8 cellular contexts compared by ENCODE assay signal in genomic region chr20:290081-290831, GRCh38. TPM values are rescaled to one million over a fixed set of nuclear protein-coding genes. Genes with fewer than 3 reads are reported as not detected.
A peak's percentile ranks its signal among the peaks of the same experiment; 100 is the strongest.
DNase-seq lines count a peak whose midpoint lies in the region; ATAC-seq and TF ChIP-seq lines count a peak whose summit lies in the region.

TSS of gene C20orf96 (minus strand) at chr20:290750. CDS start at chr20:290610, 140 bp downstream.

- H3K4me2 ChIP-seq in osteoblast (ENCODE audit: insufficient read depth, low read length) = peak within 1 kb of the TSS; percentile 97

- peak within 1 kb of the TSS; percentile 79 for H3K27ac Mint-ChIP-seq in activated naive CD4-positive, alpha-beta T cell treated with anti-CD3 and anti-CD28 coated beads, Interleukin-2, amount 10 ng/mL, durations not matched to agents 7 days and 5 days

- no peaks in the 10 kb centered on the region for H4K20me1 ChIP-seq in osteoblast (ENCODE audit: insufficient read depth, low read length)

- no peak within 1 kb of the TSS for H3K4me3 Mint-ChIP-seq in activated naive CD4-positive, alpha-beta T cell treated with anti-CD3 and anti-CD28 coated beads, Interleukin-2, amount 10 ng/mL, durations not matched to agents 7 days and 5 days

- H3K36me3 Mint-ChIP-seq in activated naive CD4-positive, alpha-beta T cell treated with anti-CD3 and anti-CD28 coated beads, Interleukin-2, amount 10 ng/mL, durations not matched to agents 7 days and 5 days = peaks cover 5% of the 10 kb centered on the region

- H3K36me3 ChIP-seq in HEK293 (ENCODE audit: control insufficient read depth in 2 of 2, insufficient read depth in 1 of 2, low read length in 2 of 2) (peaks cover 0 to 3% of the 10 kb centered on the region in 2 experiments; a peak in 2 of 3 replicates), osteoblast (ENCODE audit: insufficient read depth, low read length) (no peaks in the 10 kb centered on the region), thoracic aorta (no peaks in the 10 kb centered on the region)

- peak within 1 kb of the TSS; percentile 98 for H2AFZ ChIP-seq in osteoblast (ENCODE audit: low read length)

- TF ChIP-seq CTCF in HEK293 (tag by site-specific recombination; IDR thresholded peaks at IDR 0.05) (no peak), osteoblast (IDR thresholded peaks at IDR 0.05; ENCODE audit: extremely low read depth, low read depth, low read length) (peak; percentile 41), thoracic aorta (IDR thresholded peaks at IDR 0.05) (peak; percentile 52)

- ATAC-seq in thoracic aorta (ENCODE audit: insufficient number of reproducible peaks, low FRiP score, low read depth) = peak; percentile 83

- no peaks in the 10 kb centered on the region for H3K27me3 ChIP-seq in osteoblast (ENCODE audit: insufficient read depth, low read length)
- no peaks in the 10 kb centered on the region for H3K27me3 ChIP-seq in thoracic aorta (replicated peaks; ENCODE audit: insufficient read depth)

- H3K9me3 ChIP-seq in HEK293 (ENCODE audit: control insufficient read depth, insufficient read depth, low read depth, low read length) = no peaks in the 10 kb centered on the region
- no peaks in the 10 kb centered on the region for H3K9me3 ChIP-seq in osteoblast (ENCODE audit: low read depth, low read length)
- no peaks in the 10 kb centered on the region for H3K9me3 ChIP-seq in thoracic aorta

- H3K4me1 Mint-ChIP-seq in activated naive CD4-positive, alpha-beta T cell treated with anti-CD3 and anti-CD28 coated beads, Interleukin-2, amount 10 ng/mL, durations not matched to agents 7 days and 5 days = peaks cover 29% of the 10 kb centered on the region

- no peaks in the 10 kb centered on the region for H3K9me3 Mint-ChIP-seq in activated naive CD4-positive, alpha-beta T cell treated with anti-CD3 and anti-CD28 coated beads, Interleukin-2, amount 10 ng/mL, durations not matched to agents 7 days and 5 days

- CTCF ChIA-PET in HEK293 (lab: Yijun Ruan, JAX) = interaction anchor here (0.7 kb wide), 1 partner anchor 40 kb away, joined by 3 read pairs; no protein-coding TSS in a partner anchor
- CTCF ChIA-PET in activated naive CD4-positive, alpha-beta T cell treated with anti-CD3 and anti-CD28 coated beads, Interleukin-2, amount 10 ng/mL, durations not matched to agents 7 days and 5 days (lab: Charles Lee) = no interaction called here

- DNase-seq in GM04503 (ENCODE audit: low read depth) (peak; percentile 66), NAMALWA (ENCODE audit: low spot score) (peak; percentile 97), SK-N-DZ (ENCODE audit: low spot score) (peak; percentile 94), glomerular endothelial cell (ENCODE audit: extremely low read depth, low read depth, low spot score) (peak; percentile 93), osteoblast (ENCODE audit: insufficient read length, low spot score, missing footprints) (peak; percentile 99), thoracic aorta (ENCODE audit: low spot score) (peak; percentile 60)
- peak; percentile 94 for DNase-seq in activated naive CD4-positive, alpha-beta T cell treated with anti-CD3 and anti-CD28 coated beads, Interleukin-2, amount 10 ng/mL, durations not matched to agents 7 days and 5 days

- H3K27me3 Mint-ChIP-seq in activated naive CD4-positive, alpha-beta T cell treated with anti-CD3 and anti-CD28 coated beads, Interleukin-2, amount 10 ng/mL, durations not matched to agents 7 days and 5 days = peaks cover 3% of the 10 kb centered on the region

- no peaks in the 10 kb centered on the region for H3K79me2 ChIP-seq in osteoblast (ENCODE audit: insufficient read depth, low read length)

- H3K4me3 ChIP-seq in HEK293 (ENCODE audit: low read depth, low read length) = peak within 1 kb of the TSS; percentile 57
- peak within 1 kb of the TSS; percentile 87 for H3K4me3 ChIP-seq in osteoblast (ENCODE audit: insufficient read depth, low read length)
- peak within 1 kb of the TSS; percentile 85 for H3K4me3 ChIP-seq in thoracic aorta

- peak within 1 kb of the TSS; percentile 68 for H3K27ac ChIP-seq in HEK293 (ENCODE audit: extremely low read depth, low read depth, low read length)
- H3K27ac ChIP-seq in osteoblast (ENCODE audit: low read depth, low read length) = peak within 1 kb of the TSS; percentile 88
- H3K27ac ChIP-seq in thoracic aorta = peak within 1 kb of the TSS; percentile 68 to 78

- POLR2A ChIA-PET in HEK293 (lab: Yijun Ruan, JAX) = interaction anchor here (1.0 kb wide), 1 partner anchor 11 kb away, joined by 7 read pairs; no protein-coding TSS in a partner anchor

- H3K4me1 ChIP-seq in HEK293 (ENCODE audit: control insufficient read depth, insufficient read depth, low read length) (peaks cover 10% of the 10 kb centered on the region), osteoblast (ENCODE audit: insufficient read depth, low read length) (peaks cover 22% of the 10 kb centered on the region), thoracic aorta (ENCODE audit: control insufficient read depth in 1 of 2, low read depth in 2 of 2) (peaks cover 0 to 18% of the 10 kb centered on the region in 2 donors)

TF ChIP-seq in HEK293, 187 proteins besides CTCF, POLR2A, EP300 and RAD21 (continues in another document):
- TF ChIP-seq ZBTB48 (tag by site-specific recombination; IDR thresholded peaks at IDR 0.05) = 0 out of 2 replicates have a peak, but pooled peaks have one; percentile 18
- no peak for TF ChIP-seq ZNF629 (tag by site-specific recombination; IDR thresholded peaks at IDR 0.05)
- no peak for TF ChIP-seq MYNN (tag by site-specific recombination; IDR thresholded peaks at IDR 0.05; ENCODE audit: borderline replicate concordance)
- no peak for TF ChIP-seq ZSCAN5A (tag by site-specific recombination; IDR thresholded peaks at IDR 0.05)
- TF ChIP-seq ZNF362 (tag by site-specific recombination; IDR thresholded peaks at IDR 0.05) = peak; percentile 98
- peak; percentile 14 for TF ChIP-seq ZBTB26 (tag by site-specific recombination; optimal IDR thresholded peaks at IDR 0.05)
- no peak for TF ChIP-seq ZBTB21 (tag by site-specific recombination; IDR thresholded peaks at IDR 0.05)
- peak; percentile 43; the same call in 1 of the 2 replicates for TF ChIP-seq PATZ1 (tag by site-specific recombination; IDR thresholded peaks at IDR 0.05)
- peak; percentile 87 for TF ChIP-seq SP2 (tag by site-specific recombination; IDR thresholded peaks at IDR 0.05)

RNA-seq across cellular contexts. Expression of gene C20orf96, which starts in this region (rescaled TPM):
- 12.8 and 13.3 TPM in 2 replicates for polyA plus RNA-seq in SK-N-DZ (2014; cell fraction: cytosol; rRNA removed)
- 23.2 and 73.6 TPM in 2 replicates for polyA plus RNA-seq in SK-N-DZ (2014; cell fraction: nucleus; rRNA removed)
- 5.7 and 9.7 TPM in 2 replicates for total RNA-seq in glomerular endothelial cell
- total RNA-seq in osteoblast = 2.2 and 3.5 TPM in 2 replicates
- 1 to 10 TPM in 1 of 2 donors, under 1 TPM in 1; 0.92 to 6.2 TPM for total RNA-seq in thoracic aorta

Comparison
In these comparisons a context has a peak if more than half of its experiments do, and no peak if none do; other contexts are left out.
1. Peak in every context shown above with its lines: DNase-seq, ATAC-seq, H3K4me3 ChIP-seq and H3K27ac ChIP-seq.